Comparison of ENCODE assay signal across 1 cellular context in the genomic region with DNA sequence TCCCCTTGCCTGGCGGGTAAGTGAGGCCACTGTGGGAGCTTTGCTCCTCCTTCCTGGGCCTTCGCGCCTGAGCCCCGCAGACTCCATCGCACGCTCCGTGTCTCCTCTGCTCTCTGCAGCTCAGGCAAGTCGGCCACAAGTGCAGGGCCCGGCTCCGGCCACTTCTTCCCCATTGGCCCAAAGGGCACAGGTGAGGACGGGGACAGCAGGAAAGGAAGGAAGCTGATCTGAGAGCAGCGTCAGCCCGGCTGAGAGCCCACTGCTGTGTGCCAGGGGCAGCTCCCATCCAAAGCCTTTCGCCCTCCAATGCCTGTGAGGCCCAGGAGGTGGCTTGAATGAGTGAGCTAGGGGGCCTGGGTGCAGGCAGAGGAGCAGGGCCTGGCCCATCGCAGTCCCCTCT.
TF ChIP-seq lines count a peak whose summit lies in the region.

No MANE protein-coding gene starts in this region.

TF ChIP-seq in GM23338, 12 proteins besides CTCF, POLR2A, EP300 and RAD21 (continued from another document):
- TF ChIP-seq, protein P1, sequence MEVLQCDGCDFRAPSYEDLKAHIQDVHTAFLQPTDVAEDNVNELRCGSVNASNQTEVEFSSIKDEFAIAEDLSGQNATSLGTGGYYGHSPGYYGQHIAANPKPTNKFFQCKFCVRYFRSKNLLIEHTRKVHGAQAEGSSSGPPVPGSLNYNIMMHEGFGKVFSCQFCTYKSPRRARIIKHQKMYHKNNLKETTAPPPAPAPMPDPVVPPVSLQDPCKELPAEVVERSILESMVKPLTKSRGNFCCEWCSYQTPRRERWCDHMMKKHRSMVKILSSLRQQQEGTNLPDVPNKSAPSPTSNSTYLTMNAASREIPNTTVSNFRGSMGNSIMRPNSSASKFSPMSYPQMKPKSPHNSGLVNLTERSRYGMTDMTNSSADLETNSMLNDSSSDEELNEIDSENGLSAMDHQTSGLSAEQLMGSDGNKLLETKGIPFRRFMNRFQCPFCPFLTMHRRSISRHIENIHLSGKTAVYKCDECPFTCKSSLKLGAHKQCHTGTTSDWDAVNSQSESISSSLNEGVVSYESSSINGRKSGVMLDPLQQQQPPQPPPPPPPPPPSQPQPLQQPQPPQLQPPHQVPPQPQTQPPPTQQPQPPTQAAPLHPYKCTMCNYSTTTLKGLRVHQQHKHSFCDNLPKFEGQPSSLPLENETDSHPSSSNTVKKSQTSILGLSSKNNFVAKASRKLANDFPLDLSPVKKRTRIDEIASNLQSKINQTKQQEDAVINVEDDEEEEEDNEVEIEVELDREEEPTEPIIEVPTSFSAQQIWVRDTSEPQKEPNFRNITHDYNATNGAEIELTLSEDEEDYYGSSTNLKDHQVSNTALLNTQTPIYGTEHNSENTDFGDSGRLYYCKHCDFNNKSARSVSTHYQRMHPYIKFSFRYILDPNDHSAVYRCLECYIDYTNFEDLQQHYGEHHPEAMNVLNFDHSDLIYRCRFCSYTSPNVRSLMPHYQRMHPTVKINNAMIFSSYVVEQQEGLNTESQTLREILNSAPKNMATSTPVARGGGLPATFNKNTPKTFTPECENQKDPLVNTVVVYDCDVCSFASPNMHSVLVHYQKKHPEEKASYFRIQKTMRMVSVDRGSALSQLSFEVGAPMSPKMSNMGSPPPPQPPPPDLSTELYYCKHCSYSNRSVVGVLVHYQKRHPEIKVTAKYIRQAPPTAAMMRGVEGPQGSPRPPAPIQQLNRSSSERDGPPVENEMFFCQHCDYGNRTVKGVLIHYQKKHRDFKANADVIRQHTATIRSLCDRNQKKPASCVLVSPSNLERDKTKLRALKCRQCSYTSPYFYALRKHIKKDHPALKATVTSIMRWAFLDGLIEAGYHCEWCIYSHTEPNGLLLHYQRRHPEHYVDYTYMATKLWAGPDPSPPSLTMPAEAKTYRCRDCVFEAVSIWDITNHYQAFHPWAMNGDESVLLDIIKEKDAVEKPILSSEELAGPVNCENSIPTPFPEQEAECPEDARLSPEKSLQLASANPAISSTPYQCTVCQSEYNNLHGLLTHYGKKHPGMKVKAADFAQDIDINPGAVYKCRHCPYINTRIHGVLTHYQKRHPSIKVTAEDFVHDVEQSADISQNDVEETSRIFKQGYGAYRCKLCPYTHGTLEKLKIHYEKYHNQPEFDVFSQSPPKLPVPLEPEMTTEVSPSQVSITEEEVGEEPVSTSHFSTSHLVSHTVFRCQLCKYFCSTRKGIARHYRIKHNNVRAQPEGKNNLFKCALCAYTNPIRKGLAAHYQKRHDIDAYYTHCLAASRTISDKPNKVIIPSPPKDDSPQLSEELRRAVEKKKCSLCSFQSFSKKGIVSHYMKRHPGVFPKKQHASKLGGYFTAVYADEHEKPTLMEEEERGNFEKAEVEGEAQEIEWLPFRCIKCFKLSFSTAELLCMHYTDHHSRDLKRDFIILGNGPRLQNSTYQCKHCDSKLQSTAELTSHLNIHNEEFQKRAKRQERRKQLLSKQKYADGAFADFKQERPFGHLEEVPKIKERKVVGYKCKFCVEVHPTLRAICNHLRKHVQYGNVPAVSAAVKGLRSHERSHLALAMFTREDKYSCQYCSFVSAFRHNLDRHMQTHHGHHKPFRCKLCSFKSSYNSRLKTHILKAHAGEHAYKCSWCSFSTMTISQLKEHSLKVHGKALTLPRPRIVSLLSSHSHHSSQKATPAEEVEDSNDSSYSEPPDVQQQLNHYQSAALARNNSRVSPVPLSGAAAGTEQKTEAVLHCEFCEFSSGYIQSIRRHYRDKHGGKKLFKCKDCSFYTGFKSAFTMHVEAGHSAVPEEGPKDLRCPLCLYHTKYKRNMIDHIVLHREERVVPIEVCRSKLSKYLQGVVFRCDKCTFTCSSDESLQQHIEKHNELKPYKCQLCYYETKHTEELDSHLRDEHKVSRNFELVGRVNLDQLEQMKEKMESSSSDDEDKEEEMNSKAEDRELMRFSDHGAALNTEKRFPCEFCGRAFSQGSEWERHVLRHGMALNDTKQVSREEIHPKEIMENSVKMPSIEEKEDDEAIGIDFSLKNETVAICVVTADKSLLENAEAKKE (CRISPR knock-in tag; IDR thresholded peaks at IDR 0.05): no peak
- TF ChIP-seq JUNB (IDR thresholded peaks at IDR 0.05; ENCODE audit: unreplicated experiment) (no peak), ZNF114 (CRISPR knock-in tag; IDR thresholded peaks at IDR 0.05) (no peak), STAT1 (IDR thresholded peaks at IDR 0.05; ENCODE audit: unreplicated experiment) (no peak), NANOG (IDR thresholded peaks at IDR 0.05; ENCODE audit: borderline replicate concordance) (no peak), REST (IDR thresholded peaks at IDR 0.05; ENCODE audit: unreplicated experiment) (no peak), CREB1 (CRISPR knock-in tag; IDR thresholded peaks at IDR 0.05; ENCODE audit: low read depth) (no peak), POLR2AphosphoS5 (IDR thresholded peaks at IDR 0.05; ENCODE audit: low read depth) (no peak), EZH2phosphoT487 (IDR thresholded peaks at IDR 0.05; ENCODE audit: unreplicated experiment) (no peak)
